Comparison of ENCODE assay signal across 1 cellular context in the genomic region with DNA sequence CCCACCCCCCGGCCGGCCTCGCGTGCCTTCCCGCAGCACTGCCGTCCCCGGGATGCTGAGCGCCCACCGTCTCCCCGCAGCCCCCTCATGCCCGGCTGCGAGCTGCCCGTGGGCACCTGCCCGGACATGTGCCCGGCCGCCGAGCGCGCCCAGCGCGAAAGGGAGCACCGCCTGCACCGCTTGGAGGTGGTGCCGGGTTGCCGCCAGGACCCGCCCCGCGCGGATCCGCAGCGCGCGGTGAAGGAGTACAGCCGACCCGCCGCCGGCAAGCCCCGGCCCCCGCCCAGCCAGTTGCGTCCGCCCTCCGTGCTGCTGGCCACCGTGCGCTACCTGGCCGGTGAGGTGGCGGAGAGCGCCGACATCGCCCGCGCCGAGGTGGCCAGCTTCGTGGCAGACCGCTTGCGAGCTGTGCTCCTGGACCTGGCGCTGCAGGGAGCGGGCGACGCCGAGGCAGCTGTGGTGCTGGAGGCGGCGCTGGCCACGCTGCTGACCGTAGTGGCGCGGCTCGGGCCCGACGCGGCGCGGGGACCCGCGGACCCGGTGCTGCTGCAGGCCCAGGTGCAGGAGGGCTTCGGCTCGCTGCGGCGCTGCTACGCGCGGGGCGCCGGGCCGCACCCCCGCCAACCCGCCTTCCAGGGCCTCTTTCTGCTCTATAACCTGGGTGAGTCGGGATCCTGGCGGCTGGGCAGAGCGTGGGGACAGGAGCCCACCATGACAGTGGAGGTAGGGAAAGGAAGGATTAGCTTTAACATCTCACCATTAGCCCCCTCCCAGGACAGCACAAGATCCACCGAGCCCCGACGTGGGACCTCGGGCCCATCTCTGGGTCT.
TF ChIP-seq lines count a peak whose summit lies in the region.

A gene (plus strand): TSS at position 5 of the 830 bp plus-strand sequence. CDS start 83 bp downstream, at position 88.

TF ChIP-seq in K562, 482 proteins besides CTCF, POLR2A, EP300 and RAD21 (continued from another document and continues in another):
- TF ChIP-seq, protein P1, sequence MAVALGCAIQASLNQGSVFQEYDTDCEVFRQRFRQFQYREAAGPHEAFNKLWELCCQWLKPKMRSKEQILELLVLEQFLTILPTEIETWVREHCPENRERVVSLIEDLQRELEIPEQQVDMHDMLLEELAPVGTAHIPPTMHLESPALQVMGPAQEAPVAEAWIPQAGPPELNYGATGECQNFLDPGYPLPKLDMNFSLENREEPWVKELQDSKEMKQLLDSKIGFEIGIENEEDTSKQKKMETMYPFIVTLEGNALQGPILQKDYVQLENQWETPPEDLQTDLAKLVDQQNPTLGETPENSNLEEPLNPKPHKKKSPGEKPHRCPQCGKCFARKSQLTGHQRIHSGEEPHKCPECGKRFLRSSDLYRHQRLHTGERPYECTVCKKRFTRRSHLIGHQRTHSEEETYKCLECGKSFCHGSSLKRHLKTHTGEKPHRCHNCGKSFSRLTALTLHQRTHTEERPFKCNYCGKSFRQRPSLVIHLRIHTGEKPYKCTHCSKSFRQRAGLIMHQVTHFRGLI (CRISPR knock-in tag; IDR thresholded peaks at IDR 0.05) = no peak
- no peak for TF ChIP-seq PTTG1 (tag; IDR thresholded peaks at IDR 0.05; ENCODE audit: low read depth)
- TF ChIP-seq ZFPM2 (CRISPR knock-in tag; IDR thresholded peaks at IDR 0.05) = no peak
- TF ChIP-seq SP1 (CRISPR knock-in tag; IDR thresholded peaks at IDR 0.05) = 0 out of 2 replicates have a peak, but pooled peaks have one; percentile 20
- TF ChIP-seq, protein P2, sequence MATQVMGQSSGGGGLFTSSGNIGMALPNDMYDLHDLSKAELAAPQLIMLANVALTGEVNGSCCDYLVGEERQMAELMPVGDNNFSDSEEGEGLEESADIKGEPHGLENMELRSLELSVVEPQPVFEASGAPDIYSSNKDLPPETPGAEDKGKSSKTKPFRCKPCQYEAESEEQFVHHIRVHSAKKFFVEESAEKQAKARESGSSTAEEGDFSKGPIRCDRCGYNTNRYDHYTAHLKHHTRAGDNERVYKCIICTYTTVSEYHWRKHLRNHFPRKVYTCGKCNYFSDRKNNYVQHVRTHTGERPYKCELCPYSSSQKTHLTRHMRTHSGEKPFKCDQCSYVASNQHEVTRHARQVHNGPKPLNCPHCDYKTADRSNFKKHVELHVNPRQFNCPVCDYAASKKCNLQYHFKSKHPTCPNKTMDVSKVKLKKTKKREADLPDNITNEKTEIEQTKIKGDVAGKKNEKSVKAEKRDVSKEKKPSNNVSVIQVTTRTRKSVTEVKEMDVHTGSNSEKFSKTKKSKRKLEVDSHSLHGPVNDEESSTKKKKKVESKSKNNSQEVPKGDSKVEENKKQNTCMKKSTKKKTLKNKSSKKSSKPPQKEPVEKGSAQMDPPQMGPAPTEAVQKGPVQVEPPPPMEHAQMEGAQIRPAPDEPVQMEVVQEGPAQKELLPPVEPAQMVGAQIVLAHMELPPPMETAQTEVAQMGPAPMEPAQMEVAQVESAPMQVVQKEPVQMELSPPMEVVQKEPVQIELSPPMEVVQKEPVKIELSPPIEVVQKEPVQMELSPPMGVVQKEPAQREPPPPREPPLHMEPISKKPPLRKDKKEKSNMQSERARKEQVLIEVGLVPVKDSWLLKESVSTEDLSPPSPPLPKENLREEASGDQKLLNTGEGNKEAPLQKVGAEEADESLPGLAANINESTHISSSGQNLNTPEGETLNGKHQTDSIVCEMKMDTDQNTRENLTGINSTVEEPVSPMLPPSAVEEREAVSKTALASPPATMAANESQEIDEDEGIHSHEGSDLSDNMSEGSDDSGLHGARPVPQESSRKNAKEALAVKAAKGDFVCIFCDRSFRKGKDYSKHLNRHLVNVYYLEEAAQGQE (CRISPR knock-in tag; IDR thresholded peaks at IDR 0.05; ENCODE audit: low read depth) = peak; percentile 40; the same call in 1 of the 2 replicates
- no peak for TF ChIP-seq ZNF79 (CRISPR knock-in tag; IDR thresholded peaks at IDR 0.05; ENCODE audit: low read depth)
- TF ChIP-seq FIP1L1 (IDR thresholded peaks at IDR 0.05; ENCODE audit: low read depth, low read length, poor library complexity, severe bottlenecking) = peak; percentile 52
- TF ChIP-seq, protein P3, sequence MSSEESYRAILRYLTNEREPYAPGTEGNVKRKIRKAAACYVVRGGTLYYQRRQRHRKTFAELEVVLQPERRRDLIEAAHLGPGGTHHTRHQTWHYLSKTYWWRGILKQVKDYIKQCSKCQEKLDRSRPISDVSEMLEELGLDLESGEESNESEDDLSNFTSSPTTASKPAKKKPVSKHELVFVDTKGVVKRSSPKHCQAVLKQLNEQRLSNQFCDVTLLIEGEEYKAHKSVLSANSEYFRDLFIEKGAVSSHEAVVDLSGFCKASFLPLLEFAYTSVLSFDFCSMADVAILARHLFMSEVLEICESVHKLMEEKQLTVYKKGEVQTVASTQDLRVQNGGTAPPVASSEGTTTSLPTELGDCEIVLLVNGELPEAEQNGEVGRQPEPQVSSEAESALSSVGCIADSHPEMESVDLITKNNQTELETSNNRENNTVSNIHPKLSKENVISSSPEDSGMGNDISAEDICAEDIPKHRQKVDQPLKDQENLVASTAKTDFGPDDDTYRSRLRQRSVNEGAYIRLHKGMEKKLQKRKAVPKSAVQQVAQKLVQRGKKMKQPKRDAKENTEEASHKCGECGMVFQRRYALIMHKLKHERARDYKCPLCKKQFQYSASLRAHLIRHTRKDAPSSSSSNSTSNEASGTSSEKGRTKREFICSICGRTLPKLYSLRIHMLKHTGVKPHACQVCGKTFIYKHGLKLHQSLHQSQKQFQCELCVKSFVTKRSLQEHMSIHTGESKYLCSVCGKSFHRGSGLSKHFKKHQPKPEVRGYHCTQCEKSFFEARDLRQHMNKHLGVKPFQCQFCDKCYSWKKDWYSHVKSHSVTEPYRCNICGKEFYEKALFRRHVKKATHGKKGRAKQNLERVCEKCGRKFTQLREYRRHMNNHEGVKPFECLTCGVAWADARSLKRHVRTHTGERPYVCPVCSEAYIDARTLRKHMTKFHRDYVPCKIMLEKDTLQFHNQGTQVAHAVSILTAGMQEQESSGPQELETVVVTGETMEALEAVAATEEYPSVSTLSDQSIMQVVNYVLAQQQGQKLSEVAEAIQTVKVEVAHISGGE (CRISPR knock-in tag; IDR thresholded peaks at IDR 0.05) = peak in 1 of 3 experiments; percentile 51; a peak in 1 of 6 replicates
- TF ChIP-seq, protein P4, sequence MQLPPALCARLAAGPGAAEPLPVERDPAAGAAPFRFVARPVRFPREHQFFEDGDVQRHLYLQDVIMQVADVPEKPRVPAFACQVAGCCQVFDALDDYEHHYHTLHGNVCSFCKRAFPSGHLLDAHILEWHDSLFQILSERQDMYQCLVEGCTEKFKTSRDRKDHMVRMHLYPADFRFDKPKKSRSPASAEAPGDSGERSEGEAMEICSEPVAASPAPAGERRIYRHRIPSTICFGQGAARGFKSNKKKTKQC (CRISPR knock-in tag; IDR thresholded peaks at IDR 0.05) = peak; percentile 52; the same call in 1 of the 2 replicates
- TF ChIP-seq HMGN3 (IDR thresholded peaks at IDR 0.05; ENCODE audit: borderline replicate concordance, extremely low read depth, insufficient read length, low read depth, low read length) = peak; percentile 13
- TF ChIP-seq ZNF23 (CRISPR knock-in tag; IDR thresholded peaks at IDR 0.05) = no peak
- TF ChIP-seq ZBTB8A (IDR thresholded peaks at IDR 0.05; ENCODE audit: partially characterized antibody) = no peak
- no peak for TF ChIP-seq RFX1 (IDR thresholded peaks at IDR 0.05)
- TF ChIP-seq ZNF12 (CRISPR knock-in tag; IDR thresholded peaks at IDR 0.05) = no peak
- TF ChIP-seq, protein P5, sequence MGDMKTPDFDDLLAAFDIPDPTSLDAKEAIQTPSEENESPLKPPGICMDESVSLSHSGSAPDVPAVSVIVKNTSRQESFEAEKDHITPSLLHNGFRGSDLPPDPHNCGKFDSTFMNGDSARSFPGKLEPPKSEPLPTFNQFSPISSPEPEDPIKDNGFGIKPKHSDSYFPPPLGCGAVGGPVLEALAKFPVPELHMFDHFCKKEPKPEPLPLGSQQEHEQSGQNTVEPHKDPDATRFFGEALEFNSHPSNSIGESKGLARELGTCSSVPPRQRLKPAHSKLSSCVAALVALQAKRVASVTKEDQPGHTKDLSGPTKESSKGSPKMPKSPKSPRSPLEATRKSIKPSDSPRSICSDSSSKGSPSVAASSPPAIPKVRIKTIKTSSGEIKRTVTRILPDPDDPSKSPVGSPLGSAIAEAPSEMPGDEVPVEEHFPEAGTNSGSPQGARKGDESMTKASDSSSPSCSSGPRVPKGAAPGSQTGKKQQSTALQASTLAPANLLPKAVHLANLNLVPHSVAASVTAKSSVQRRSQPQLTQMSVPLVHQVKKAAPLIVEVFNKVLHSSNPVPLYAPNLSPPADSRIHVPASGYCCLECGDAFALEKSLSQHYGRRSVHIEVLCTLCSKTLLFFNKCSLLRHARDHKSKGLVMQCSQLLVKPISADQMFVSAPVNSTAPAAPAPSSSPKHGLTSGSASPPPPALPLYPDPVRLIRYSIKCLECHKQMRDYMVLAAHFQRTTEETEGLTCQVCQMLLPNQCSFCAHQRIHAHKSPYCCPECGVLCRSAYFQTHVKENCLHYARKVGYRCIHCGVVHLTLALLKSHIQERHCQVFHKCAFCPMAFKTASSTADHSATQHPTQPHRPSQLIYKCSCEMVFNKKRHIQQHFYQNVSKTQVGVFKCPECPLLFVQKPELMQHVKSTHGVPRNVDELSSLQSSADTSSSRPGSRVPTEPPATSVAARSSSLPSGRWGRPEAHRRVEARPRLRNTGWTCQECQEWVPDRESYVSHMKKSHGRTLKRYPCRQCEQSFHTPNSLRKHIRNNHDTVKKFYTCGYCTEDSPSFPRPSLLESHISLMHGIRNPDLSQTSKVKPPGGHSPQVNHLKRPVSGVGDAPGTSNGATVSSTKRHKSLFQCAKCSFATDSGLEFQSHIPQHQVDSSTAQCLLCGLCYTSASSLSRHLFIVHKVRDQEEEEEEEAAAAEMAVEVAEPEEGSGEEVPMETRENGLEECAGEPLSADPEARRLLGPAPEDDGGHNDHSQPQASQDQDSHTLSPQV (IDR thresholded peaks at IDR 0.05) = peak; percentile 65; the same call in 1 of the 2 replicates
- TF ChIP-seq NR1H2 (CRISPR knock-in tag; IDR thresholded peaks at IDR 0.05) = peak; percentile 44; the same call in 1 of the 2 replicates
- TF ChIP-seq CBFA2T3 (IDR thresholded peaks at IDR 0.05) = no peak
- TF ChIP-seq, protein P6, sequence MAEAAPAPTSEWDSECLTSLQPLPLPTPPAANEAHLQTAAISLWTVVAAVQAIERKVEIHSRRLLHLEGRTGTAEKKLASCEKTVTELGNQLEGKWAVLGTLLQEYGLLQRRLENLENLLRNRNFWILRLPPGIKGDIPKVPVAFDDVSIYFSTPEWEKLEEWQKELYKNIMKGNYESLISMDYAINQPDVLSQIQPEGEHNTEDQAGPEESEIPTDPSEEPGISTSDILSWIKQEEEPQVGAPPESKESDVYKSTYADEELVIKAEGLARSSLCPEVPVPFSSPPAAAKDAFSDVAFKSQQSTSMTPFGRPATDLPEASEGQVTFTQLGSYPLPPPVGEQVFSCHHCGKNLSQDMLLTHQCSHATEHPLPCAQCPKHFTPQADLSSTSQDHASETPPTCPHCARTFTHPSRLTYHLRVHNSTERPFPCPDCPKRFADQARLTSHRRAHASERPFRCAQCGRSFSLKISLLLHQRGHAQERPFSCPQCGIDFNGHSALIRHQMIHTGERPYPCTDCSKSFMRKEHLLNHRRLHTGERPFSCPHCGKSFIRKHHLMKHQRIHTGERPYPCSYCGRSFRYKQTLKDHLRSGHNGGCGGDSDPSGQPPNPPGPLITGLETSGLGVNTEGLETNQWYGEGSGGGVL (CRISPR knock-in tag; IDR thresholded peaks at IDR 0.05) = no peak
- TF ChIP-seq, protein P7, sequence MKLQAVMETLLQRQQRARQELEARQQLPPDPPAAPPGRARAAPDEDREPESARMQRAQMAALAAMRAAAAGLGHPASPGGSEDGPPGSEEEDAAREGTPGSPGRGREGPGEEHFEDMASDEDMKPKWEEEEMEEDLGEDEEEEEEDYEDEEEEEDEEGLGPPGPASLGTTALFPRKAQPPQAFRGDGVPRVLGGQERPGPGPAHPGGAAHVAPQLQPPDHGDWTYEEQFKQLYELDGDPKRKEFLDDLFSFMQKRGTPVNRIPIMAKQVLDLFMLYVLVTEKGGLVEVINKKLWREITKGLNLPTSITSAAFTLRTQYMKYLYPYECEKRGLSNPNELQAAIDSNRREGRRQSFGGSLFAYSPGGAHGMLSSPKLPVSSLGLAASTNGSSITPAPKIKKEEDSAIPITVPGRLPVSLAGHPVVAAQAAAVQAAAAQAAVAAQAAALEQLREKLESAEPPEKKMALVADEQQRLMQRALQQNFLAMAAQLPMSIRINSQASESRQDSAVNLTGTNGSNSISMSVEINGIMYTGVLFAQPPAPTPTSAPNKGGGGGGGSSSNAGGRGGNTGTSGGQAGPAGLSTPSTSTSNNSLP (IDR thresholded peaks at IDR 0.05; ENCODE audit: borderline replicate concordance, low read depth, low read length) = no peak
- TF ChIP-seq ZKSCAN3 (CRISPR knock-in tag; IDR thresholded peaks at IDR 0.05) = no peak
- peak; percentile 58; the same call in 1 of the 2 replicates for TF ChIP-seq SIN3B (IDR thresholded peaks at IDR 0.05; ENCODE audit: low read depth)
- TF ChIP-seq OTX1 (CRISPR knock-in tag; IDR thresholded peaks at IDR 0.05) = no peak
- TF ChIP-seq, protein P8, sequence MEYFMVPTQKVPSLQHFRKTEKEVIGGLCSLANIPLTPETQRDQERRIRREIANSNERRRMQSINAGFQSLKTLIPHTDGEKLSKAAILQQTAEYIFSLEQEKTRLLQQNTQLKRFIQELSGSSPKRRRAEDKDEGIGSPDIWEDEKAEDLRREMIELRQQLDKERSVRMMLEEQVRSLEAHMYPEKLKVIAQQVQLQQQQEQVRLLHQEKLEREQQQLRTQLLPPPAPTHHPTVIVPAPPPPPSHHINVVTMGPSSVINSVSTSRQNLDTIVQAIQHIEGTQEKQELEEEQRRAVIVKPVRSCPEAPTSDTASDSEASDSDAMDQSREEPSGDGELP (CRISPR knock-in tag; IDR thresholded peaks at IDR 0.05; ENCODE audit: borderline replicate concordance) = no peak
- TF ChIP-seq POLR2G (IDR thresholded peaks at IDR 0.05; ENCODE audit: low read depth, low read length) = peak; percentile 80
- TF ChIP-seq, protein P9, sequence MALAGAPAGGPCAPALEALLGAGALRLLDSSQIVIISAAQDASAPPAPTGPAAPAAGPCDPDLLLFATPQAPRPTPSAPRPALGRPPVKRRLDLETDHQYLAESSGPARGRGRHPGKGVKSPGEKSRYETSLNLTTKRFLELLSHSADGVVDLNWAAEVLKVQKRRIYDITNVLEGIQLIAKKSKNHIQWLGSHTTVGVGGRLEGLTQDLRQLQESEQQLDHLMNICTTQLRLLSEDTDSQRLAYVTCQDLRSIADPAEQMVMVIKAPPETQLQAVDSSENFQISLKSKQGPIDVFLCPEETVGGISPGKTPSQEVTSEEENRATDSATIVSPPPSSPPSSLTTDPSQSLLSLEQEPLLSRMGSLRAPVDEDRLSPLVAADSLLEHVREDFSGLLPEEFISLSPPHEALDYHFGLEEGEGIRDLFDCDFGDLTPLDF (CRISPR knock-in tag; IDR thresholded peaks at IDR 0.05) = no peak
- TF ChIP-seq, protein P10, sequence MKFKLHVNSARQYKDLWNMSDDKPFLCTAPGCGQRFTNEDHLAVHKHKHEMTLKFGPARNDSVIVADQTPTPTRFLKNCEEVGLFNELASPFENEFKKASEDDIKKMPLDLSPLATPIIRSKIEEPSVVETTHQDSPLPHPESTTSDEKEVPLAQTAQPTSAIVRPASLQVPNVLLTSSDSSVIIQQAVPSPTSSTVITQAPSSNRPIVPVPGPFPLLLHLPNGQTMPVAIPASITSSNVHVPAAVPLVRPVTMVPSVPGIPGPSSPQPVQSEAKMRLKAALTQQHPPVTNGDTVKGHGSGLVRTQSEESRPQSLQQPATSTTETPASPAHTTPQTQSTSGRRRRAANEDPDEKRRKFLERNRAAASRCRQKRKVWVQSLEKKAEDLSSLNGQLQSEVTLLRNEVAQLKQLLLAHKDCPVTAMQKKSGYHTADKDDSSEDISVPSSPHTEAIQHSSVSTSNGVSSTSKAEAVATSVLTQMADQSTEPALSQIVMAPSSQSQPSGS (CRISPR knock-in tag; IDR thresholded peaks at IDR 0.05) = no peak
- TF ChIP-seq HMG20B (CRISPR knock-in tag; IDR thresholded peaks at IDR 0.05) = no peak
